ENCODE assay signal across 8 cellular contexts in the genomic region with DNA sequence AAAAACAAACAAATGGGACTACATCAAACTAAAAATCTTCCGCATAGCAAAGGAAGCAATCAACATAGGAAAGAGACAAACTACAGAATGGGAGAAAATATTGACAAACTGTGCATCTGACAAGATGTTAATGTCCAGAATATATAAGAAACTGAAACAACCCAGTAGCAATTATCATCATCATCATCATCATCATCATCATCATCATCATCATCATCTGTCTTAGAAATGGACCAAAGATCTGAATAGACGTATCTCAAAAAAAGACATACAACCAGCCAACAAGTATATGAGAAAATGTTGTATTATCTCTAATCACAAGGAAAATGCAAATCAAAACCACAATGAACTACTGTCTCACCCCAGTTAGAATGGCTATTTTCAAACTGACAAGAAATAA.
"Had no signal": no experiment of that assay in that cellular context is flagged by ENCODE, and none has a peak within 500 bp of the region (broad histone marks: within the 10 kb centered on the region; RNA-seq: fewer than 3 reads in every experiment).

No MANE protein-coding gene starts in this region.

- DNase-seq: GDM1, GF-D8 had no signal

- FAIRE-seq: G401.6, GM12878, GM12891, GM12892, GM18507, GM19239 had no signal

- H3K4me3 ChIP-seq: GM12878 had no signal

- ATAC-seq: GM12878 had no signal
